ENCODE assay signal across 13 cellular contexts in the genomic region with DNA sequence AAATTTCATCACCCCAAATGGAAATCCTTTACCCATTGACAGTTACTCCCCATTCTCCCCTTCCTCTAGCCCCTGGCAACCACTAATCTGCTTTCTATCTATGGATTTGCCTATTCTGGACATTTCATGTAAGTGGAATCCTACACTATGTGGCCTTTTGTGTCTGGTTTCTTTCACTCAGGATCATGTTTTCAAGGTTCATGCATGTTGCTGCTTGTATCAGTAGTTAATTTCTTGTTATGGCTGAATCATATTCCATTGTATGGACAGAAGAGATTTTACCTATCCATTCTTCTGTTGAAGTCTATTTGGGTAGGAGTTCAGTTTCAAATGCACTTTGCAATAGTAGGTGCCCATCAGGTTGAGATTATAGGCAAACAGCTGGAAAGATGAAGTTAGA. TPM values are rescaled to one million over a fixed set of nuclear protein-coding genes. Genes with fewer than 3 reads are reported as not detected.
DNase-seq lines count a peak whose midpoint lies in the region; ATAC-seq, FAIRE-seq and TF ChIP-seq lines count a peak whose summit lies in the region.
"Had no signal": no experiment of that assay in that cellular context is flagged by ENCODE, and none has a peak within 500 bp of the region (broad histone marks: within the 10 kb centered on the region; RNA-seq: fewer than 3 reads in every experiment).

No MANE protein-coding gene starts in this region.

- peak overlapping the region; percentile 98 for H3K4me3 Mint-ChIP-seq in T-helper 2 cell treated with Interferon-gamma antibody and Interleukin-4, amounts not matched to agents 5 μg/mL and 100 μg/mL, for 36 hours
- peak overlapping the region; percentile 36 for H3K4me3 Mint-ChIP-seq in astrocyte (ENCODE audit: unreplicated experiment)
- H3K4me3 Mint-ChIP-seq in neural crest cell: peak overlapping the region; percentile 90

- H3K36me3 ChIP-seq in KOPT-K1 (ENCODE audit: insufficient read depth, low read length) (peaks cover 53% of the 10 kb centered on the region), astrocyte (ENCODE audit: insufficient read depth, low read length) (peaks cover 18% of the 10 kb centered on the region), psoas muscle (ENCODE audit: insufficient read depth in 1 of 2, low read depth in 1 of 2) (peaks cover 0 to 48% of the 10 kb centered on the region in 2 donors)

- peak overlapping the region; percentile 87 for H3K4me2 ChIP-seq in astrocyte (ENCODE audit: low read length)

- no peaks in the 10 kb centered on the region for H3K9me3 Mint-ChIP-seq in T-helper 2 cell treated with Interferon-gamma antibody and Interleukin-4, amounts not matched to agents 5 μg/mL and 100 μg/mL, for 36 hours
- no peaks in the 10 kb centered on the region for H3K9me3 Mint-ChIP-seq in astrocyte (ENCODE audit: unreplicated experiment)
- H3K9me3 Mint-ChIP-seq in neural crest cell: no peaks in the 10 kb centered on the region

- H3K36me3 Mint-ChIP-seq in T-helper 2 cell treated with Interferon-gamma antibody and Interleukin-4, amounts not matched to agents 5 μg/mL and 100 μg/mL, for 36 hours (ENCODE audit: low read depth): peaks cover 39% of the 10 kb centered on the region
- H3K36me3 Mint-ChIP-seq in astrocyte (ENCODE audit: low read depth, unreplicated experiment) (no peaks in the 10 kb centered on the region), neural crest cell (ENCODE audit: low read depth) (peaks cover 9% of the 10 kb centered on the region)

- peak overlapping the region; percentile 83 for H3K27ac ChIP-seq in KOPT-K1 (ENCODE audit: low read depth, low read length, poor library complexity, severe bottlenecking)
- H3K27ac ChIP-seq in astrocyte (ENCODE audit: low read depth, low read length): no peak overlapping the region
- H3K27ac ChIP-seq in psoas muscle: no peak overlapping the region

- TF ChIP-seq CTCF in astrocyte (IDR thresholded peaks at IDR 0.05; ENCODE audit: insufficient read depth, low read depth, low read length) (no peak), neural crest cell (conservative IDR thresholded peaks at IDR 0.05) (no peak), psoas muscle (IDR thresholded peaks at IDR 0.05) (no peak)

- H2AFZ ChIP-seq in astrocyte (ENCODE audit: low read depth, low read length): no peak overlapping the region

- peaks cover 21% of the 10 kb centered on the region for H3K79me2 ChIP-seq in astrocyte (ENCODE audit: insufficient read depth, low read length)

- no peak overlapping the region for H3K4me3 ChIP-seq in astrocyte (ENCODE audit: insufficient read depth, low read depth, low read length)
- no peak overlapping the region for H3K4me3 ChIP-seq in psoas muscle

- H3K27ac Mint-ChIP-seq in T-helper 2 cell treated with Interferon-gamma antibody and Interleukin-4, amounts not matched to agents 5 μg/mL and 100 μg/mL, for 36 hours: peak overlapping the region; percentile 40
- no peak overlapping the region for H3K27ac Mint-ChIP-seq in astrocyte (ENCODE audit: unreplicated experiment)
- no peak overlapping the region for H3K27ac Mint-ChIP-seq in neural crest cell (ENCODE audit: unreplicated experiment)

- no peaks in the 10 kb centered on the region for H3K9me3 ChIP-seq in KOPT-K1 (ENCODE audit: insufficient read depth, low read length, poor library complexity, severe bottlenecking)
- H3K9me3 ChIP-seq in astrocyte (ENCODE audit: insufficient read depth, low read depth, low read length): no peaks in the 10 kb centered on the region
- H3K9me3 ChIP-seq in psoas muscle: no peaks in the 10 kb centered on the region
- H3K9me3 ChIP-seq: sigmoid colon had no signal

- H3K9ac ChIP-seq in astrocyte (ENCODE audit: low read length): peak overlapping the region; percentile 94

- H3K27me3 Mint-ChIP-seq in T-helper 2 cell treated with Interferon-gamma antibody and Interleukin-4, amounts not matched to agents 5 μg/mL and 100 μg/mL, for 36 hours (ENCODE audit: low read depth): peaks cover 8% of the 10 kb centered on the region
- H3K27me3 Mint-ChIP-seq in astrocyte (ENCODE audit: low read depth, unreplicated experiment) (no peaks in the 10 kb centered on the region), neural crest cell (ENCODE audit: low read depth) (no peaks in the 10 kb centered on the region)

- peaks cover 26% of the 10 kb centered on the region for H3K4me1 Mint-ChIP-seq in T-helper 2 cell treated with Interferon-gamma antibody and Interleukin-4, amounts not matched to agents 5 μg/mL and 100 μg/mL, for 36 hours (ENCODE audit: low read depth)
- no peaks in the 10 kb centered on the region for H3K4me1 Mint-ChIP-seq in astrocyte (ENCODE audit: low read depth, unreplicated experiment)
- peaks cover 36% of the 10 kb centered on the region for H3K4me1 Mint-ChIP-seq in neural crest cell

- H3K4me1 ChIP-seq in astrocyte (ENCODE audit: insufficient read depth, low read length): peaks cover 5% of the 10 kb centered on the region
- peaks cover 6% of the 10 kb centered on the region for H3K4me1 ChIP-seq in psoas muscle

- H4K20me1 ChIP-seq in astrocyte (ENCODE audit: insufficient read depth, low read length): no peaks in the 10 kb centered on the region

- H3K27me3 ChIP-seq in astrocyte (ENCODE audit: insufficient read depth, low read length): no peaks in the 10 kb centered on the region
- no peaks in the 10 kb centered on the region for H3K27me3 ChIP-seq in psoas muscle (ENCODE audit: insufficient read depth in 3 of 3, low read length in 2 of 3)
- H3K27me3 ChIP-seq: sigmoid colon had no signal

- ATAC-seq in psoas muscle: no peak

- DNase-seq in T-helper 2 cell treated with Interferon-gamma antibody and Interleukin-4, amounts not matched to agents 5 μg/mL and 100 μg/mL, for 36 hours (ENCODE audit: low spot score): no peak
- DNase-seq in T-helper 2 cell (no peak), astrocyte (ENCODE audit: low read depth) (no peak), neural crest cell (ENCODE audit: low read depth, low spot score) (no peak), psoas muscle (no peak), DMS53 treated with DMSO at 0.1 percent for 48 hours (lab: John Stamatoyannopoulos, UW; ENCODE audit: unreplicated experiment) (no peak), HK-2 (ENCODE audit: unreplicated experiment) (no peak)
- DNase-seq: sigmoid colon, SW 1271 had no signal

- intact Hi-C loops in psoas muscle (cut with DNase I): loop anchor here in 1 of 2 donors (5.0 kb wide), 1 partner anchor 141 kb away; no protein-coding TSS in a partner anchor

- FAIRE-seq in astrocyte (lab: Jason Lieb, UNC): no peak
- FAIRE-seq: A204.1, frontal cortex had no signal

RNA-seq across cellular contexts. Expression of gene RFC5, which starts 1.4 kb away (rescaled TPM):
- total RNA-seq in astrocyte (4.6 and 5.8 TPM in 2 replicates), neural crest cell (52.6 and 53.0 TPM in 2 replicates), psoas muscle (1 to 10 TPM; 2.2 to 4.6 (median 3.2) TPM)
- polyA plus RNA-seq in psoas muscle: 1 to 10 TPM; 3.4 to 8.5 (median 5.1) TPM

RNA-seq across cellular contexts. Expression of gene WSB2, which starts 43.1 kb away (rescaled TPM):
- total RNA-seq in astrocyte: 98.7 and 113 TPM in 2 replicates
- total RNA-seq in neural crest cell: 77.3 and 78.6 TPM in 2 replicates
- 10 to 100 TPM; 74.4 to 96.4 (median 83.4) TPM for total RNA-seq in psoas muscle
- polyA plus RNA-seq in psoas muscle: 100 to 1,000 TPM in 2 of 3 donors, 10 to 100 TPM in 1; 63.8 to 113 (median 110) TPM

RNA-seq across cellular contexts. Expression of gene KSR2, which starts 49.1 kb away (rescaled TPM):
- total RNA-seq in astrocyte (0.19 and 0.98 TPM in 2 replicates), neural crest cell (0.14 and 0.33 TPM in 2 replicates), psoas muscle (under 1 TPM in 2 of 4 donors, not detected in 2; 0.02 to 0.04 TPM)
- under 1 TPM; under 0.01 to 0.03 (median 0.01) TPM for polyA plus RNA-seq in psoas muscle
- total RNA-seq: NCI-H460 had no signal

Comparison
In these comparisons a context has a peak if more than half of its experiments do, and no peak if none do; other contexts are left out.
1. H3K4me3 Mint-ChIP-seq: peak in every context shown above with its lines; median percentile 98 in T-helper 2 cell treated with Interferon-gamma antibody and Interleukin-4, amounts not matched to agents 5 μg/mL and 100 μg/mL, for 36 hours; 90 in neural crest cell; 36 in astrocyte.